ENCODE assay signal across 3 cellular contexts in the genomic region with DNA sequence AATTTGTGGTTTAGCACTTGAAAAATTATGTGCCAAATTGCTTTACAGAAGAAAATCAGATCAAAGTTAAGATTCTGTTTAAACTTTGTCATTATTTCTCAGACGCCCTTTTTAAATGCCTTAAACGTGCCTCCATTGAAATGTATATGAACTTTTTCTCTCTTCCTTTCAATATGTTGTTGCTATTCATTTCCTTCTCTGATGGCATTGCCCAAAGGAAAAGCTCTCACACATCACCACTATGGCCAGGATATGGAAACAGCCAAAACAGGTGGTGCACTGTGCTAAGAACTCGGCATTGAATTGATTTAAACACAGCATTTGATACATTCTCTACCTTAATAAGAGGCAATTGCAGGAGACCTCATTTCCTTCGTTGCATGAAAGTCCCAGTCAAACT.
TF ChIP-seq lines count a peak whose summit lies in the region.

No MANE protein-coding gene starts in this region.

TF ChIP-seq in GM23338, 12 proteins besides CTCF, POLR2A, EP300 and RAD21:
- TF ChIP-seq NANOG (IDR thresholded peaks at IDR 0.05; ENCODE audit: borderline replicate concordance) (peak; percentile 75), POLR2AphosphoS5 (IDR thresholded peaks at IDR 0.05; ENCODE audit: low read depth) (no peak)

TF ChIP-seq in IMR-90, 13 proteins besides CTCF, POLR2A, EP300 and RAD21:
- TF ChIP-seq FOS (IDR thresholded peaks at IDR 0.05; ENCODE audit: low read depth, low read length) (no peak), CHD1 (IDR thresholded peaks at IDR 0.05; ENCODE audit: low read depth, low read length) (no peak), BHLHE40 (IDR thresholded peaks at IDR 0.05; ENCODE audit: low read depth, low read length) (no peak), RFX5 (IDR thresholded peaks at IDR 0.05; ENCODE audit: low read depth, low read length) (no peak), MXI1 (IDR thresholded peaks at IDR 0.05; ENCODE audit: borderline replicate concordance, low read depth, low read length) (no peak), CEBPB (IDR thresholded peaks at IDR 0.05; ENCODE audit: low read depth, low read length) (no peak), SMC3 (IDR thresholded peaks at IDR 0.05; ENCODE audit: low read depth, low read length) (no peak), RCOR1 (IDR thresholded peaks at IDR 0.05; ENCODE audit: insufficient replicate concordance, low read length) (no peak)
- TF ChIP-seq, protein P1, sequence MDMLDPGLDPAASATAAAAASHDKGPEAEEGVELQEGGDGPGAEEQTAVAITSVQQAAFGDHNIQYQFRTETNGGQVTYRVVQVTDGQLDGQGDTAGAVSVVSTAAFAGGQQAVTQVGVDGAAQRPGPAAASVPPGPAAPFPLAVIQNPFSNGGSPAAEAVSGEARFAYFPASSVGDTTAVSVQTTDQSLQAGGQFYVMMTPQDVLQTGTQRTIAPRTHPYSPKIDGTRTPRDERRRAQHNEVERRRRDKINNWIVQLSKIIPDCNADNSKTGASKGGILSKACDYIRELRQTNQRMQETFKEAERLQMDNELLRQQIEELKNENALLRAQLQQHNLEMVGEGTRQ (IDR thresholded peaks at IDR 0.05; ENCODE audit: low read depth, low read length) = no peak

TF ChIP-seq in H1, 55 proteins besides CTCF, POLR2A, EP300 and RAD21:
- no peak for TF ChIP-seq RFX5 (IDR thresholded peaks at IDR 0.05; ENCODE audit: borderline replicate concordance, low read depth, low read length)
- TF ChIP-seq CHD1 (IDR thresholded peaks at IDR 0.05; ENCODE audit: low read depth, low read length) = no peak
- TF ChIP-seq SRF (IDR thresholded peaks at IDR 0.05; ENCODE audit: low read depth, low read length) = no peak
- no peak for TF ChIP-seq HDAC2 (IDR thresholded peaks at IDR 0.05; ENCODE audit: borderline replicate concordance in 1 of 2, low read depth in 2 of 2, low read length in 2 of 2)
